8 cellular contexts compared by ENCODE assay signal in the genomic region with DNA sequence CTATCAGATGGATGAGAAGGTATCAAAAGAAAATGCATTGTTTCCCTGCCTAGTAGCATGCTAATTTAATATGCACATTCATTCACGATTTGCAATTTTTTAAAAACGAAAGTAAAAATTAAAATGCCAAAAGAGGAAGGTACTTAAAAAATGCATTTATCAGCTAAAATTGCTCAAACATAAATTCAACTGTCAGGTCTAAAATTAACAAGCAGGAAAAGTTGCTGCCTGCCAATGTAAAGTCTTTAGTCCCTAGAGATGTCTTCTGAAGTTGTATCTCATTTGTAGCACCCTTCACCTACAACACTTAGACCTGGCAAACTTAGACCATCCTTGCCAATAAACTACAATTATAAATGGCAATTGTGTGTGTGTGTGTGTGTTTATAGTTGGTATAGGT. TPM values are rescaled to one million over a fixed set of nuclear protein-coding genes. Genes with fewer than 3 reads are reported as not detected.
DNase-seq lines count a peak whose midpoint lies in the region; ATAC-seq, FAIRE-seq and TF ChIP-seq lines count a peak whose summit lies in the region.

No MANE protein-coding gene starts in this region.

- no peak overlapping the region for H3K4me2 ChIP-seq in HepG2 (ENCODE audit: low read depth, low read length)

- no peaks in the 10 kb centered on the region for H4K20me1 ChIP-seq in HepG2 (ENCODE audit: insufficient read depth, low read length)

- peaks cover 0 to 22% (median 18%) of the 10 kb centered on the region in 4 donors for H3K4me1 ChIP-seq in liver (ENCODE audit: control insufficient read depth in 4 of 4, insufficient read depth in 4 of 4, low read length in 3 of 4)
- H3K4me1 ChIP-seq in HepG2 (ENCODE audit: insufficient read depth, low read length) = peaks cover 10% of the 10 kb centered on the region
- H3K4me1 ChIP-seq in right lobe of liver = peaks cover 0 to 38% (median 13%) of the 10 kb centered on the region in 4 donors

- WGBS in liver = 24% methylated on average over 2 of the region's 2 CpGs
- WGBS in HepG2 (ENCODE audit: low lambda C conversion rate) = 84% methylated on average over 2 of the region's 2 CpGs
- WGBS in right lobe of liver (ENCODE audit: insufficient coverage, low coverage, low lambda C conversion rate, missing lambda C conversion rate) = 14% methylated on average over 2 of the region's 2 CpGs

- H3K27me3 Mint-ChIP-seq in activated CD4-positive, alpha-beta memory T cell treated with anti-CD3 and anti-CD28 coated beads, Interleukin-2, amount 10 ng/mL, durations not matched to agents 7 days and 5 days = no peaks in the 10 kb centered on the region

- peaks cover 18% of the 10 kb centered on the region for H3K36me3 Mint-ChIP-seq in activated CD4-positive, alpha-beta memory T cell treated with anti-CD3 and anti-CD28 coated beads, Interleukin-2, amount 10 ng/mL, durations not matched to agents 7 days and 5 days (ENCODE audit: low read depth)

- H3K27me3 ChIP-seq in liver (ENCODE audit: control insufficient read depth in 4 of 4, insufficient read depth in 4 of 4, low read length in 3 of 4) (no peaks in the 10 kb centered on the region), HepG2 (ENCODE audit: control insufficient read depth in 1 of 2, insufficient read depth in 2 of 2, low read length in 2 of 2) (no peaks in the 10 kb centered on the region), right lobe of liver (no peaks in the 10 kb centered on the region)

- BruUV-seq in HepG2 (replicated peaks; lab: Mats Ljungman, UMichigan) = no TSS peak

- POLR2A ChIA-PET in HepG2 (lab: Yijun Ruan, JAX) = no interaction called here
- POLR2A ChIA-PET in activated CD4-positive, alpha-beta memory T cell treated with anti-CD3 and anti-CD28 coated beads, Interleukin-2, amount 10 ng/mL, durations not matched to agents 7 days and 5 days (lab: Charles Lee) = interaction anchor here (0.7 to 2.0 kb wide), 3 partner anchors 8 to 109 kb away, joined by 3 to 8 read pairs (median 6); a partner anchor contains a TSS

- H3K27ac Mint-ChIP-seq in activated CD4-positive, alpha-beta memory T cell treated with anti-CD3 and anti-CD28 coated beads, Interleukin-2, amount 10 ng/mL, durations not matched to agents 7 days and 5 days = peak overlapping the region; percentile 73

- FAIRE-seq in HepG2 (lab: Jason Lieb, UNC) = no peak

- H3K9me3 ChIP-seq in liver (ENCODE audit: control insufficient read depth in 4 of 4, low read length in 3 of 4) = no peaks in the 10 kb centered on the region
- no peaks in the 10 kb centered on the region for H3K9me3 ChIP-seq in HepG2 (ENCODE audit: low read length)
- H3K9me3 ChIP-seq in right lobe of liver = no peaks in the 10 kb centered on the region

- intact Hi-C loops in HepG2 (cut with micrococcal nuclease; ENCODE audit: unreplicated experiment) = no loop called here
- intact Hi-C loops in right lobe of liver (cut with DNase I) = no loop called here

- H3K4me3 ChIP-seq in liver (ENCODE audit: low read depth in 1 of 3, low read length in 3 of 3) = peak overlapping the region in 1 of 3 donors; percentile 20
- H3K4me3 ChIP-seq in HepG2 (replicated peaks in 1 of 3; ENCODE audit: insufficient read depth in 1 of 3, low read depth in 2 of 3, low read length in 3 of 3) = no peak overlapping the region
- peak overlapping the region in 1 of 3 donors; percentile 6 for H3K4me3 ChIP-seq in right lobe of liver

- no peak overlapping the region for H2AFZ ChIP-seq in HepG2 (ENCODE audit: low read length)

- CTCF ChIA-PET in HepG2 (lab: Yijun Ruan, JAX; ENCODE audit: low intra/inter-chr PET ratio, low total read pairs) = no interaction called here
- CTCF ChIA-PET in activated CD4-positive, alpha-beta memory T cell treated with anti-CD3 and anti-CD28 coated beads, Interleukin-2, amount 10 ng/mL, durations not matched to agents 7 days and 5 days (lab: Charles Lee) = interaction anchor here (1.0 to 1.5 kb wide), 3 partner anchors 11 to 75 kb away, joined by 3 to 5 read pairs (median 5); a partner anchor contains a TSS

- peaks cover 53% of the 10 kb centered on the region for H3K79me2 ChIP-seq in HepG2 (ENCODE audit: insufficient read depth, low read length)

- ATAC-seq in HepG2 = no peak
- peak in 1 of 4 donors; percentile 31 for ATAC-seq in right lobe of liver
- ATAC-seq in GM19397 (IDR thresholded peaks at IDR 0.05; ENCODE audit: unreplicated experiment) = no peak
- no peak for ATAC-seq in GM21447 (IDR thresholded peaks at IDR 0.05; ENCODE audit: unreplicated experiment)

- H3K9ac ChIP-seq in liver (ENCODE audit: low read depth in 1 of 2, low read length in 2 of 2) (peak overlapping the region in 1 of 2 donors; percentile 58), HepG2 (ENCODE audit: insufficient read depth, low read depth, low read length) (no peak overlapping the region)

- TF ChIP-seq POLR2A in HepG2 (IDR thresholded peaks at IDR 0.05; ENCODE audit: insufficient read depth in 1 of 2, low read depth in 2 of 2, low read length in 2 of 2) (no peak), right lobe of liver (IDR thresholded peaks at IDR 0.05) (no peak)

- no peak for TF ChIP-seq EP300 in HepG2 (IDR thresholded peaks at IDR 0.05; ENCODE audit: low read depth in 2 of 2, low read length in 2 of 2)
- no peak for TF ChIP-seq EP300 in HepG2 (CRISPR knock-in tag; IDR thresholded peaks at IDR 0.05; ENCODE audit: borderline replicate concordance)

- in situ Hi-C loops in HepG2 (cut with HindIII; ENCODE audit: extremely low pct_ligation_motif_present, low pct_unique_long_range_greater_than_20kb) = no loop called here

- peaks cover 25% of the 10 kb centered on the region for H3K4me1 Mint-ChIP-seq in activated CD4-positive, alpha-beta memory T cell treated with anti-CD3 and anti-CD28 coated beads, Interleukin-2, amount 10 ng/mL, durations not matched to agents 7 days and 5 days

- H3K27ac ChIP-seq in liver (ENCODE audit: low read depth in 1 of 2, low read length in 2 of 2) (peak overlapping the region; percentile 19), HepG2 (ENCODE audit: extremely low read length, insufficient read depth, low read length) (no peak overlapping the region), right lobe of liver (peak overlapping the region; percentile 6 to 11 (median 9))

- H3K9me3 Mint-ChIP-seq in activated CD4-positive, alpha-beta memory T cell treated with anti-CD3 and anti-CD28 coated beads, Interleukin-2, amount 10 ng/mL, durations not matched to agents 7 days and 5 days = no peaks in the 10 kb centered on the region

- peak overlapping the region; percentile 72 for H3K4me3 Mint-ChIP-seq in activated CD4-positive, alpha-beta memory T cell treated with anti-CD3 and anti-CD28 coated beads, Interleukin-2, amount 10 ng/mL, durations not matched to agents 7 days and 5 days

- TF ChIP-seq CTCF in liver (IDR thresholded peaks at IDR 0.05; ENCODE audit: low read depth, low read length, missing input control) (no peak), HepG2 (CRISPR knock-in tag; IDR thresholded peaks at IDR 0.05) (no peak), right lobe of liver (IDR thresholded peaks at IDR 0.05) (no peak)

- TF ChIP-seq RAD21 in liver (IDR thresholded peaks at IDR 0.05) = no peak
- no peak for TF ChIP-seq RAD21 in HepG2 (CRISPR knock-in tag; IDR thresholded peaks at IDR 0.05)

- H3K36me3 ChIP-seq in liver (ENCODE audit: control insufficient read depth in 4 of 4, insufficient read depth in 3 of 4, low read depth in 1 of 4, low read length in 3 of 4) (peaks cover 0 to 3% (median 0%) of the 10 kb centered on the region in 4 donors), HepG2 (replicated peaks in 1 of 2; ENCODE audit: control insufficient read depth in 1 of 2, insufficient read depth in 2 of 2, low read length in 2 of 2) (peaks cover 0 to 7% of the 10 kb centered on the region in 2 experiments; a peak in 1 of 5 replicates), right lobe of liver (peaks cover 0 to 6% (median 0%) of the 10 kb centered on the region in 4 donors)

- DNase-seq in HepG2 (ENCODE audit: low spot score) (no peak), right lobe of liver (no peak), NCI-H146 (lab: John Stamatoyannopoulos, UW) (no peak), DMS79 (lab: John Stamatoyannopoulos, UW) (no peak)
- DNase-seq in activated CD4-positive, alpha-beta memory T cell treated with anti-CD3 and anti-CD28 coated beads, Interleukin-2, amount 10 ng/mL, durations not matched to agents 7 days and 5 days = no peak

RNA-seq across cellular contexts. Expression of a gene that starts 7.8 kb away (rescaled TPM):
- total RNA-seq in liver (10 to 100 TPM in 1 of 2 donors, 1 to 10 TPM in 1; 5.3 to 14.5 TPM), HepG2 (2016; rRNA removed; fragmentation: Illumina TruSeq; extraction: Trizol) (9.6 and 11.3 TPM in 2 replicates), right lobe of liver (10 to 100 TPM in 5 of 6 experiments, 1 to 10 TPM in 1; 7.9 to 18.7 (median 12.3) TPM)
- polyA plus RNA-seq in liver (10 to 100 TPM in 1 of 2 donors, 1 to 10 TPM in 1; 5.6 to 14.1 TPM), HepG2 (2011; rRNA removed) (14.0 and 16.2 TPM in 2 replicates)
- 5.4 and 5.9 TPM in 2 replicates for total RNA-seq in HepG2 (2016; cell fraction: cytosol; rRNA removed; fragmentation: Illumina TruSeq; extraction: Trizol; ENCODE audit: low read depth)
- total RNA-seq in HepG2 (2016; cell fraction: insoluble cytoplasmic fraction; rRNA removed; fragmentation: Illumina TruSeq; extraction: Trizol) = 10.1 and 12.2 TPM in 2 replicates
- 8.6 and 10.1 TPM in 2 replicates for total RNA-seq in HepG2 (2016; cell fraction: membrane; rRNA removed; fragmentation: Illumina TruSeq; extraction: Trizol)
- 11.5 and 13.0 TPM in 2 replicates for total RNA-seq in HepG2 (2016; cell fraction: nucleus; rRNA removed; fragmentation: Illumina TruSeq; extraction: Trizol)
- polyA plus RNA-seq in HepG2 (2011; cell fraction: cytosol; rRNA removed) = 8.1 and 10.9 TPM in 2 replicates
- 19.1 and 23.0 TPM in 2 replicates for polyA plus RNA-seq in HepG2 (2011; cell fraction: nucleus; rRNA removed)
- polyA plus RNA-seq in HepG2 (2012) = 10.2 and 12.7 TPM in 2 replicates
- polyA plus RNA-seq in HepG2 (2016; cell fraction: cytosol; fragmentation: Illumina TruSeq; extraction: Trizol; ENCODE audit: low read depth) = 6.6 and 8.4 TPM in 2 replicates
- polyA plus RNA-seq in HepG2 (2016; cell fraction: insoluble cytoplasmic fraction; fragmentation: Illumina TruSeq; extraction: Trizol; ENCODE audit: low read depth) = 24.5 and 24.8 TPM in 2 replicates
- polyA plus RNA-seq in HepG2 (2016; cell fraction: membrane; fragmentation: Illumina TruSeq; extraction: Trizol; ENCODE audit: low read depth) = 8.8 and 10.2 TPM in 2 replicates
- polyA plus RNA-seq in HepG2 (2016; cell fraction: nucleus; fragmentation: Illumina TruSeq; extraction: Trizol; ENCODE audit: insufficient read depth, low read depth) = 23.1 and 23.3 TPM in 2 replicates
- polyA minus RNA-seq in HepG2 (2011; rRNA and poly(A)+ RNA removed; ENCODE audit: low replicate concordance) = 25.8 and 31.9 TPM in 2 replicates
- 11.3 and 15.8 TPM in 2 replicates for polyA minus RNA-seq in HepG2 (2011; cell fraction: cytosol; rRNA and poly(A)+ RNA removed)
- 21.9 and 32.6 TPM in 2 replicates for polyA minus RNA-seq in HepG2 (2011; cell fraction: nucleus; rRNA and poly(A)+ RNA removed)
- total RNA-seq in activated CD4-positive, alpha-beta memory T cell treated with anti-CD3 and anti-CD28 coated beads, Interleukin-2, amount 10 ng/mL, durations not matched to agents 7 days and 5 days = 10 to 100 TPM; 21.4 to 24.0 TPM

RNA-seq across cellular contexts. Expression of a gene that starts 57.5 kb away (rescaled TPM):
- total RNA-seq in liver (100 to 1,000 TPM in 1 of 2 donors, 10 to 100 TPM in 1; 57.0 to 110 TPM), HepG2 (2016; rRNA removed; fragmentation: Illumina TruSeq; extraction: Trizol) (230 and 280 TPM in 2 replicates), right lobe of liver (100 to 1,000 TPM; 122 to 160 (median 135) TPM)
- polyA plus RNA-seq in liver (100 to 1,000 TPM; 231 to 294 TPM), HepG2 (2011; rRNA removed) (257 and 310 TPM in 2 replicates)
- 151 and 157 TPM in 2 replicates for total RNA-seq in HepG2 (2016; cell fraction: cytosol; rRNA removed; fragmentation: Illumina TruSeq; extraction: Trizol; ENCODE audit: low read depth)
- total RNA-seq in HepG2 (2016; cell fraction: insoluble cytoplasmic fraction; rRNA removed; fragmentation: Illumina TruSeq; extraction: Trizol) = 232 and 280 TPM in 2 replicates
- 204 and 221 TPM in 2 replicates for total RNA-seq in HepG2 (2016; cell fraction: membrane; rRNA removed; fragmentation: Illumina TruSeq; extraction: Trizol)
- 76.9 and 91.1 TPM in 2 replicates for total RNA-seq in HepG2 (2016; cell fraction: nucleus; rRNA removed; fragmentation: Illumina TruSeq; extraction: Trizol)
- 284 and 385 TPM in 2 replicates for polyA plus RNA-seq in HepG2 (2011; cell fraction: cytosol; rRNA removed)
- 86.5 and 86.7 TPM in 2 replicates for polyA plus RNA-seq in HepG2 (2011; cell fraction: nucleus; rRNA removed)
- 317 and 363 TPM in 2 replicates for polyA plus RNA-seq in HepG2 (2012)
- 221 and 241 TPM in 2 replicates for polyA plus RNA-seq in HepG2 (2016; cell fraction: cytosol; fragmentation: Illumina TruSeq; extraction: Trizol; ENCODE audit: low read depth)
- 345 and 371 TPM in 2 replicates for polyA plus RNA-seq in HepG2 (2016; cell fraction: insoluble cytoplasmic fraction; fragmentation: Illumina TruSeq; extraction: Trizol; ENCODE audit: low read depth)
- 262 and 271 TPM in 2 replicates for polyA plus RNA-seq in HepG2 (2016; cell fraction: membrane; fragmentation: Illumina TruSeq; extraction: Trizol; ENCODE audit: low read depth)
- polyA plus RNA-seq in HepG2 (2016; cell fraction: nucleus; fragmentation: Illumina TruSeq; extraction: Trizol; ENCODE audit: insufficient read depth, low read depth) = 159 and 177 TPM in 2 replicates
- polyA minus RNA-seq in HepG2 (2011; rRNA and poly(A)+ RNA removed; ENCODE audit: low replicate concordance) = 938 and 2,113 TPM in 2 replicates
- 149 and 170 TPM in 2 replicates for polyA minus RNA-seq in HepG2 (2011; cell fraction: cytosol; rRNA and poly(A)+ RNA removed)
- polyA minus RNA-seq in HepG2 (2011; cell fraction: nucleus; rRNA and poly(A)+ RNA removed) = 81.6 and 93.6 TPM in 2 replicates
- 100 to 1,000 TPM; 341 to 347 TPM for total RNA-seq in activated CD4-positive, alpha-beta memory T cell treated with anti-CD3 and anti-CD28 coated beads, Interleukin-2, amount 10 ng/mL, durations not matched to agents 7 days and 5 days
